In the genomic region with DNA sequence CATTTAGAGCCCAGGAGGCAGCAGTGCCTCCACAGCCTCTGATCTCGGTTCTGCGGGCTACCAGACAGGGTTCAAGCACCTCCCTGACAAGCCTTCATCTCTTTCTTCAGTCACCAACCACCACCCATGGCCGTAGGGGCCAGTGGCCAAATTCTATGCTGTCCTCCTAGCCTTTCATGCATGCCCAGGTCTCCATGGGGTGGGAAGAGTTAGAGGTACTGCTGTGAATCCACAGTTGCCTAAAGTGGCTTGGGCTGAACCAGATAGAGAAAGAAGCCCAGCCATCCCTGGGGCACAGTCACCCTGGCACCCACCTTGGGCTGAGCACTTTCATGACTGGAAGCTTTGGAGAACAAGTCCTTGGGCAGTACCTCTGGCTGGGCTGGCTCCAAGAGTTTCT, we compare ENCODE assay signal across 31 cellular contexts.
"Had no signal": no experiment of that assay in that cellular context is flagged by ENCODE, and none has a peak within 500 bp of the region (broad histone marks: within the 10 kb centered on the region; RNA-seq: fewer than 3 reads in every experiment).

No MANE protein-coding gene starts in this region.

- H3K9me3 Mint-ChIP-seq: activated B cell treated with CpG ODN at 0.5 μM for 24 hours; activated naive CD8-positive, alpha-beta T cell treated with anti-CD3 and anti-CD28 coated beads, Interleukin-2, amount 50 U/mL, for 24 hours; activated T-cell treated with anti-CD3 and anti-CD28 coated beads, Interleukin-2, amount 50 U/mL, for 24 hours; T-helper 2 cell treated with Interferon-gamma antibody and Interleukin-4, amounts not matched to agents 5 μg/mL and 100 μg/mL, for 36 hours had no signal

- H3K4me1 Mint-ChIP-seq: activated B cell treated with CpG ODN at 0.5 μM for 24 hours had no signal

- H3K36me3 ChIP-seq: adrenal gland, colonic mucosa, gastrocnemius medialis, WERI-Rb-1 had no signal

- H3K27ac Mint-ChIP-seq: activated B cell treated with CpG ODN at 0.5 μM for 24 hours; activated CD8-positive, alpha-beta memory T cell treated with anti-CD3 and anti-CD28 coated beads, Interleukin-2, amount 10 ng/mL, durations not matched to agents 7 days and 5 days; activated CD8-positive, alpha-beta T cell treated with anti-CD3 and anti-CD28 coated beads for 36 hours; activated naive CD8-positive, alpha-beta T cell; activated naive CD8-positive, alpha-beta T cell treated with anti-CD3 and anti-CD28 coated beads, Interleukin-2, amount 50 U/mL, for 24 hours; activated T-cell treated with anti-CD3 and anti-CD28 coated beads, Interleukin-2, amount 50 U/mL, for 24 hours; activated T-cell treated with anti-CD3 and anti-CD28 coated beads, Interleukin-2, amount 50 U/mL, for 72 hours; T-helper 17 cell; T-helper 2 cell treated with Interferon-gamma antibody and Interleukin-4, amounts not matched to agents 5 μg/mL and 100 μg/mL, for 36 hours had no signal

- ATAC-seq: activated CD4-positive, CD25-positive, alpha-beta regulatory T cell treated with anti-CD3 and anti-CD28 coated beads, Interleukin-2, amount 50 U/mL, for 24 hours; activated CD8-positive, alpha-beta memory T cell treated with anti-CD3 and anti-CD28 coated beads, Interleukin-2, amount 10 ng/mL, durations not matched to agents 7 days and 5 days; activated CD8-positive, alpha-beta T cell treated with anti-CD3 and anti-CD28 coated beads for 36 hours; activated naive CD8-positive, alpha-beta T cell treated with anti-CD3 and anti-CD28 coated beads, Interleukin-2, amount 50 U/mL, for 24 hours; activated T-cell treated with anti-CD3 and anti-CD28 coated beads, Interleukin-2, amount 50 U/mL, for 72 hours; body of pancreas; esophagus mucosa; foreskin keratinocyte; gastrocnemius medialis; T-helper 17 cell had no signal

- H3K4me1 ChIP-seq: adrenal gland, body of pancreas, colonic mucosa, foreskin keratinocyte, gastrocnemius medialis had no signal

- H3K4me3 Mint-ChIP-seq: activated B cell treated with CpG ODN at 0.5 μM for 24 hours; activated CD8-positive, alpha-beta memory T cell treated with anti-CD3 and anti-CD28 coated beads, Interleukin-2, amount 10 ng/mL, durations not matched to agents 7 days and 5 days; activated CD8-positive, alpha-beta T cell treated with anti-CD3 and anti-CD28 coated beads for 36 hours; activated naive CD8-positive, alpha-beta T cell; activated naive CD8-positive, alpha-beta T cell treated with anti-CD3 and anti-CD28 coated beads, Interleukin-2, amount 50 U/mL, for 24 hours; activated T-cell treated with anti-CD3 and anti-CD28 coated beads, Interleukin-2, amount 50 U/mL, for 24 hours; activated T-cell treated with anti-CD3 and anti-CD28 coated beads, Interleukin-2, amount 50 U/mL, for 72 hours; T-helper 17 cell; T-helper 2 cell treated with Interferon-gamma antibody and Interleukin-4, amounts not matched to agents 5 μg/mL and 100 μg/mL, for 36 hours had no signal

- H3K4me3 ChIP-seq: adrenal gland, body of pancreas, colonic mucosa, gastrocnemius medialis had no signal

- H3K36me3 Mint-ChIP-seq: activated CD8-positive, alpha-beta memory T cell treated with anti-CD3 and anti-CD28 coated beads, Interleukin-2, amount 10 ng/mL, durations not matched to agents 7 days and 5 days had no signal

- DNase-seq: activated B cell treated with CpG ODN at 0.5 μM for 24 hours; activated CD4-positive, alpha-beta T cell treated with anti-CD3 and anti-CD28 coated beads for 48 hours; activated CD4-positive, alpha-beta T cell treated with anti-CD3 and anti-CD28 coated beads, Interleukin-2, amount 50 U/mL, for 1 hour; activated CD4-positive, alpha-beta T cell treated with anti-CD3 and anti-CD28 coated beads, Interleukin-2, amount 50 U/mL, for 48 hours; activated CD8-positive, alpha-beta memory T cell treated with anti-CD3 and anti-CD28 coated beads, Interleukin-2, amount 10 ng/mL, durations not matched to agents 7 days and 5 days; activated CD8-positive, alpha-beta memory T cell treated with anti-CD3 and anti-CD28 coated beads, Interleukin-2, amount 50 U/mL, for 48 hours; activated CD8-positive, alpha-beta T cell treated with anti-CD3 and anti-CD28 coated beads for 36 hours; activated gamma-delta T cell; activated naive CD4-positive, alpha-beta T cell treated with anti-CD3 and anti-CD28 coated beads, Interleukin-2, amount 50 U/mL, for 16 hours; activated naive CD4-positive, alpha-beta T cell treated with Interleukin-2 at 50 U/mL for 16 hours; activated naive CD8-positive, alpha-beta T cell treated with anti-CD3 and anti-CD28 coated beads, Interleukin-2, amount 50 U/mL, for 24 hours; activated T-cell treated with anti-CD3 and anti-CD28 coated beads for 4 hours; activated T-cell treated with anti-CD3 and anti-CD28 coated beads, Interleukin-2, amount 50 U/mL, for 24 hours; activated T-cell treated with anti-CD3 and anti-CD28 coated beads, Interleukin-2, amount 50 U/mL, for 72 hours; adrenal gland; amygdala; body of pancreas; caudate nucleus; colonic mucosa; effector CD8-positive, alpha-beta T cell; foreskin keratinocyte; gastrocnemius medialis; glutamatergic neuron; T-helper 1 cell; T-helper 17 cell; T1000; WERI-Rb-1 had no signal

- H3K9me3 ChIP-seq: adrenal gland, body of pancreas, colonic mucosa, gastrocnemius medialis had no signal

- H3K27me3 Mint-ChIP-seq: activated B cell treated with CpG ODN at 0.5 μM for 24 hours; activated CD8-positive, alpha-beta memory T cell treated with anti-CD3 and anti-CD28 coated beads, Interleukin-2, amount 10 ng/mL, durations not matched to agents 7 days and 5 days; activated CD8-positive, alpha-beta T cell treated with anti-CD3 and anti-CD28 coated beads for 36 hours; activated naive CD8-positive, alpha-beta T cell; activated naive CD8-positive, alpha-beta T cell treated with anti-CD3 and anti-CD28 coated beads, Interleukin-2, amount 50 U/mL, for 24 hours; activated T-cell treated with anti-CD3 and anti-CD28 coated beads, Interleukin-2, amount 50 U/mL, for 24 hours had no signal

- H3K27ac ChIP-seq: adrenal gland, body of pancreas, colonic mucosa, foreskin keratinocyte, gastrocnemius medialis, WERI-Rb-1 had no signal

- H3K27me3 ChIP-seq: adrenal gland, body of pancreas, colonic mucosa, foreskin keratinocyte, gastrocnemius medialis had no signal
